16 cellular contexts compared by ENCODE assay signal in the genomic region with DNA sequence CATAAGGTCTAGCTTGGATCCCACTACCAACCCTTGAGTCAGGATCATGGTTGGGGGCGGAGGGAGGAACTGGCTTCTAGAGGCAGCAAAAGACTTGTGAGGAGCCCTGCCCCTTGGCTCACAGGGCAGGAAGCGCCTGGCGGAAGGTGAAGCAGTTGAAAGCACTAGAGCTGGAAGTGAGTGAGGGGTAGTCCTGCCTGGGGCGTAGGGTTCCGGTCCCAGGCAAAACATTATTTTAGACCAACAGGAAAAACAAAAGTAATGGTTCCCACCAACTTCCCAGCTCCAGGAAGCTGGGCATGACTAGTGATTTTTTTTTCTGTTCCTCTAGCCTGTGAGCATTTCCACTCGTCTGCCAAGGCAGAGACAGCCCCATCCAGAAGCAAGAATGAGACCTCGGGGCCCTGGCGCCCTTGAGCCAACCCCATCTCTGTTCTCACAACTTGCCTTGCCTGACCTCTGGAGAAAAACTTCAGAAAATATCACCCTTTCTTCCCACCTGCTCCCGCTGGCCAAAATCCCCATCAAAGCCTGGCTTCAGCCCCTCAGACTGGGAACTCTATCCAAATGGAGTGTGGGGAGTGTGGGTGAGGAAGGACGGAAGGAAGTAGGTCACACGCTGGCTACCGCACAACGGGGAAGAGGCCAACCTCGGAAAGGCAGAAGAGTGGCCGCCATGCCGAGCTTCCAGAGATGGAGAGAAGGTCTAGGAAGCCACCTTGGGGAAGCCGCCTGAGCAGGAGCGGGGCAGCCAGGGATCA. TPM values are rescaled to one million over a fixed set of nuclear protein-coding genes. Genes with fewer than 3 reads are reported as not detected.
A peak's percentile ranks its signal among the peaks of the same experiment; 100 is the strongest.
DNase-seq lines count a peak whose midpoint lies in the region; ATAC-seq and TF ChIP-seq lines count a peak whose summit lies in the region.
"Had no signal": no experiment of that assay in that cellular context is flagged by ENCODE, and none has a peak within 500 bp of the region (broad histone marks: within the 10 kb centered on the region; RNA-seq: fewer than 3 reads in every experiment).

No MANE protein-coding gene starts in this region.

- peaks cover 19% of the 10 kb centered on the region for H3K4me1 Mint-ChIP-seq in activated CD4-positive, alpha-beta T cell treated with anti-CD3 and anti-CD28 coated beads for 36 hours
- H3K4me1 Mint-ChIP-seq in endodermal cell = no peaks in the 10 kb centered on the region
- H3K4me1 Mint-ChIP-seq: memory B cell had no signal

- 95 to 97% methylated on average over 15 to 17 of the region's 18 CpGs for WGBS in endodermal cell (ENCODE audit: insufficient coverage in 1 of 2, insufficient read length in 1 of 2), 2 experiments
- 71 to 74% methylated on average over 16 to 18 of the region's 18 CpGs for WGBS in thyroid gland, 2 donors

- H3K4me1 ChIP-seq in endodermal cell (ENCODE audit: control insufficient read depth, insufficient read depth, low read length) (no peaks in the 10 kb centered on the region), muscle layer of duodenum (ENCODE audit: control insufficient read depth in 1 of 2, insufficient read depth in 2 of 2, low read length in 2 of 2) (peaks cover 0 to 4% of the 10 kb centered on the region in 2 donors), thyroid gland (peaks cover 0 to 4% of the 10 kb centered on the region in 2 donors)

- no peak overlapping the region for H3K27ac ChIP-seq in endodermal cell (ENCODE audit: low read depth, low read length)
- peak overlapping the region; percentile 10 for H3K27ac ChIP-seq in muscle layer of duodenum (ENCODE audit: low read length)
- H3K27ac ChIP-seq in thyroid gland = peak overlapping the region; percentile 73 to 79 (median 74)
- H3K27ac ChIP-seq: 22Rv1 had no signal

- H3K9me3 ChIP-seq in endodermal cell (ENCODE audit: control insufficient read depth, low read length) (no peaks in the 10 kb centered on the region), muscle layer of duodenum (ENCODE audit: control insufficient read depth in 1 of 2, low read length in 2 of 2) (no peaks in the 10 kb centered on the region), thyroid gland (no peaks in the 10 kb centered on the region)

- TF ChIP-seq CTCF in endodermal cell (conservative IDR thresholded peaks at IDR 0.05) (no peak), thyroid gland (IDR thresholded peaks at IDR 0.05) (no peak)

- POLR2A ChIA-PET in activated CD4-positive, alpha-beta T cell treated with anti-CD3 and anti-CD28 coated beads for 36 hours (lab: Charles Lee) = no interaction called here

- no peak for TF ChIP-seq POLR2A in thyroid gland (IDR thresholded peaks at IDR 0.05)

- H3K4me3 Mint-ChIP-seq in activated CD4-positive, alpha-beta T cell treated with anti-CD3 and anti-CD28 coated beads for 36 hours = no peak overlapping the region
- H3K4me3 Mint-ChIP-seq in endodermal cell = no peak overlapping the region
- H3K4me3 Mint-ChIP-seq: memory B cell; T-helper 2 cell treated with Interferon-gamma antibody and Interleukin-4, amounts not matched to agents 5 μg/mL and 100 μg/mL, for 36 hours had no signal

- peak; percentile 28 for DNase-seq in activated CD4-positive, alpha-beta T cell treated with anti-CD3 and anti-CD28 coated beads for 36 hours
- no peak for DNase-seq in activated CD4-positive, alpha-beta T cell treated with anti-CD3 and anti-CD28 coated beads for 48 hours
- no peak for DNase-seq in endodermal cell
- DNase-seq in thyroid gland = no peak
- no peak for DNase-seq in T-helper 2 cell
- no peak for DNase-seq in HT-29 (ENCODE audit: low spot score)
- DNase-seq: activated CD8-positive, alpha-beta memory T cell treated with anti-CD3 and anti-CD28 coated beads, Interleukin-2, amount 50 U/mL, for 4 hours; DMS 273 treated with DMSO at 0.1 percent for 48 hours; foreskin fibroblast; NCI-H2029 treated with DMSO at 0.1 percent for 48 hours had no signal

- H3K27ac Mint-ChIP-seq in activated CD4-positive, alpha-beta T cell treated with anti-CD3 and anti-CD28 coated beads for 36 hours = peak overlapping the region; percentile 33
- H3K27ac Mint-ChIP-seq in endodermal cell = peak overlapping the region; percentile 76
- H3K27ac Mint-ChIP-seq: memory B cell; T-helper 2 cell treated with Interferon-gamma antibody and Interleukin-4, amounts not matched to agents 5 μg/mL and 100 μg/mL, for 36 hours had no signal

- no peak overlapping the region for H3K9ac ChIP-seq in endodermal cell (ENCODE audit: extremely low read depth, low read length, poor library complexity, severe bottlenecking)

- peaks cover 56% of the 10 kb centered on the region for H3K36me3 ChIP-seq in endodermal cell (ENCODE audit: control insufficient read depth, insufficient read depth, low read length)
- peaks cover 0 to 19% of the 10 kb centered on the region in 2 donors for H3K36me3 ChIP-seq in muscle layer of duodenum (ENCODE audit: control insufficient read depth in 1 of 2, insufficient read depth in 2 of 2, low read length in 2 of 2)
- H3K36me3 ChIP-seq in thyroid gland = no peaks in the 10 kb centered on the region

- no peaks in the 10 kb centered on the region for H3K27me3 Mint-ChIP-seq in activated CD4-positive, alpha-beta T cell treated with anti-CD3 and anti-CD28 coated beads for 36 hours
- H3K27me3 Mint-ChIP-seq in endodermal cell (ENCODE audit: insufficient read depth) = no peaks in the 10 kb centered on the region

- H3K27me3 ChIP-seq in endodermal cell (ENCODE audit: control insufficient read depth, insufficient read depth, low read length, poor library complexity, severe bottlenecking) = no peaks in the 10 kb centered on the region
- H3K27me3 ChIP-seq in muscle layer of duodenum (ENCODE audit: low read depth, low read length) = no peaks in the 10 kb centered on the region
- H3K27me3 ChIP-seq in thyroid gland = no peaks in the 10 kb centered on the region

- intact Hi-C loops in activated CD4-positive, alpha-beta T cell treated with anti-CD3 and anti-CD28 coated beads for 36 hours (cut with DNase I, micrococcal nuclease) = no loop called here
- intact Hi-C loops in thyroid gland (cut with DNase I) = no loop called here

- H3K36me3 Mint-ChIP-seq in activated CD4-positive, alpha-beta T cell treated with anti-CD3 and anti-CD28 coated beads for 36 hours (ENCODE audit: low read depth) = no peaks in the 10 kb centered on the region
- H3K36me3 Mint-ChIP-seq in endodermal cell (ENCODE audit: low read depth) = peaks cover 66% of the 10 kb centered on the region
- H3K36me3 Mint-ChIP-seq: memory B cell had no signal

- CTCF ChIA-PET in activated CD4-positive, alpha-beta T cell treated with anti-CD3 and anti-CD28 coated beads for 36 hours (lab: Charles Lee) = interaction anchor here (1.1 to 2.5 kb wide), 7 partner anchors 10 to 382 kb away, joined by 3 to 20 read pairs (median 5); no protein-coding TSS in a partner anchor

- ATAC-seq in activated CD4-positive, alpha-beta T cell treated with anti-CD3 and anti-CD28 coated beads for 36 hours = peak; percentile 51
- no peak for ATAC-seq in GM18873 (IDR thresholded peaks at IDR 0.05; ENCODE audit: low FRiP score, unreplicated experiment)
- ATAC-seq: K562 had no signal

- H3K4me3 ChIP-seq in endodermal cell (ENCODE audit: low read length) (no peak overlapping the region), muscle layer of duodenum (ENCODE audit: low read depth in 1 of 2, low read length in 2 of 2) (no peak overlapping the region), thyroid gland (replicated peaks in 1 of 3) (no peak overlapping the region)
- H3K4me3 ChIP-seq: K562 had no signal

- H3K9me3 Mint-ChIP-seq in activated CD4-positive, alpha-beta T cell treated with anti-CD3 and anti-CD28 coated beads for 36 hours (ENCODE audit: low read depth) = no peaks in the 10 kb centered on the region
- H3K9me3 Mint-ChIP-seq in endodermal cell = no peaks in the 10 kb centered on the region
- H3K9me3 Mint-ChIP-seq: memory B cell; T-helper 2 cell treated with Interferon-gamma antibody and Interleukin-4, amounts not matched to agents 5 μg/mL and 100 μg/mL, for 36 hours had no signal

RNA-seq across cellular contexts. Expression of gene RBPMS2, which starts 57.5 kb away (rescaled TPM):
- not detected for total RNA-seq in activated CD4-positive, alpha-beta T cell treated with anti-CD3 and anti-CD28 coated beads for 36 hours
- 100 to 1,000 TPM in 1 of 2 donors, 10 to 100 TPM in 1; 86.0 to 131 TPM for total RNA-seq in endodermal cell
- polyA plus RNA-seq in endodermal cell (2013, experiment 1 of 2) = 59.9 TPM
- polyA plus RNA-seq in endodermal cell (2013, experiment 2 of 2) = 49.6 TPM
- total RNA-seq in thyroid gland = 1 to 10 TPM; 2.6 to 3.5 (median 3.1) TPM
- not detected in 2 replicates for total RNA-seq in HT-29 (2014; rRNA removed; shearing (Covaris generic))

Comparison
In these comparisons a context has a peak if more than half of its experiments do, and no peak if none do; other contexts are left out.
1. RNA of gene RBPMS2, which starts 57.5 kb away (total RNA-seq): 86.0 to 131 TPM in endodermal cell; 2.6 to 3.5 TPM in thyroid gland, not detected in activated CD4-positive, alpha-beta T cell treated with anti-CD3 and anti-CD28 coated beads for 36 hours and not detected in HT-29; every median in the first group is over 10 times any median in the second.